In the genomic region with DNA sequence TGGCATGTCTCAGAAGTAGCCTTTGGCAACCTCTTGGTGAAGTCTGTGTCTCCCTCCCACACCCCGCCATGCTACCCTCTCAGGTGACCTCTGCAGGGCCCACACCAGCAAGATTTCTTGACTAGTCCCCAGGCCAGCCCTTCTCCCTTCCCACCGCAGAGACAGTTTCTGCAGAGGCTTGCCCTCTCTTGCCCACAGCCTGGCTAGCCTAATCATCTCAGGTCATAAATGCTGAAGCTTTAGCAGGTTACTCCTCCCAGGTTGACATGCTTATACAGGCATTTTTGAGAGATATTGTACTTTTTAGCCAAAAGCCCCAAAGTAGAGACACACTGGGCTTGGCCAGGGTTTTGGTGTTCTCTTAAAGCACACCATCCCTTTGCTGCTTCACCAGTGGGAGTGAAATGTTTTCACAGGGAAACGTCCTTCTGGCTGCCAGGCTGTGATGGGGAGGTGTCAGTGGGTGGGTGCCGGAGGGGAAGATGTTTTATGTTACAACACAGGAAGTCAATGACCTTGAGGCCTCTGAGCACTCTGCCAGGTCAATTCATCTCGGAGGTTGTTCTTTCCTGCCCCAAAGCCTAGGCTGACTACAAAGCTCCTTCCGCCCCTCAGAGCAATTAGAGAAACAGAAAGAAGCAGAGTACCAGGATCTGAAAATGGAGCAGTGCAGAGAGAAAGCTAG, we compare ENCODE assay signal across 1 cellular context.
TF ChIP-seq lines count a peak whose summit lies in the region.

No MANE protein-coding gene starts in this region.

TF ChIP-seq in WTC11, 78 proteins besides CTCF, POLR2A, EP300 and RAD21:
- no peak for TF ChIP-seq ARID4B (CRISPR knock-in tag; IDR thresholded peaks at IDR 0.05; ENCODE audit: borderline replicate concordance)
- no peak for TF ChIP-seq ZNF425 (CRISPR knock-in tag; conservative IDR thresholded peaks at IDR 0.05)
- TF ChIP-seq, protein P1, sequence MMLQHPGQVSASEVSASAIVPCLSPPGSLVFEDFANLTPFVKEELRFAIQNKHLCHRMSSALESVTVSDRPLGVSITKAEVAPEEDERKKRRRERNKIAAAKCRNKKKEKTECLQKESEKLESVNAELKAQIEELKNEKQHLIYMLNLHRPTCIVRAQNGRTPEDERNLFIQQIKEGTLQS (CRISPR knock-in tag; conservative IDR thresholded peaks at IDR 0.05), result no peak
- TF ChIP-seq ZNF317 (CRISPR knock-in tag; IDR thresholded peaks at IDR 0.05; ENCODE audit: borderline replicate concordance, low read depth), result no peak
- TF ChIP-seq CREB1 (CRISPR knock-in tag; IDR thresholded peaks at IDR 0.05), result no peak
- TF ChIP-seq TCF7 (CRISPR knock-in tag; IDR thresholded peaks at IDR 0.05; ENCODE audit: low read depth), result no peak
- no peak for TF ChIP-seq GRHL2 (CRISPR knock-in tag; IDR thresholded peaks at IDR 0.05; ENCODE audit: insufficient replicate concordance, severe bottlenecking)
- TF ChIP-seq JAZF1 (CRISPR knock-in tag; IDR thresholded peaks at IDR 0.05), result no peak
- TF ChIP-seq NFE2L1 (CRISPR knock-in tag; IDR thresholded peaks at IDR 0.05), result no peak
- TF ChIP-seq, protein P2, sequence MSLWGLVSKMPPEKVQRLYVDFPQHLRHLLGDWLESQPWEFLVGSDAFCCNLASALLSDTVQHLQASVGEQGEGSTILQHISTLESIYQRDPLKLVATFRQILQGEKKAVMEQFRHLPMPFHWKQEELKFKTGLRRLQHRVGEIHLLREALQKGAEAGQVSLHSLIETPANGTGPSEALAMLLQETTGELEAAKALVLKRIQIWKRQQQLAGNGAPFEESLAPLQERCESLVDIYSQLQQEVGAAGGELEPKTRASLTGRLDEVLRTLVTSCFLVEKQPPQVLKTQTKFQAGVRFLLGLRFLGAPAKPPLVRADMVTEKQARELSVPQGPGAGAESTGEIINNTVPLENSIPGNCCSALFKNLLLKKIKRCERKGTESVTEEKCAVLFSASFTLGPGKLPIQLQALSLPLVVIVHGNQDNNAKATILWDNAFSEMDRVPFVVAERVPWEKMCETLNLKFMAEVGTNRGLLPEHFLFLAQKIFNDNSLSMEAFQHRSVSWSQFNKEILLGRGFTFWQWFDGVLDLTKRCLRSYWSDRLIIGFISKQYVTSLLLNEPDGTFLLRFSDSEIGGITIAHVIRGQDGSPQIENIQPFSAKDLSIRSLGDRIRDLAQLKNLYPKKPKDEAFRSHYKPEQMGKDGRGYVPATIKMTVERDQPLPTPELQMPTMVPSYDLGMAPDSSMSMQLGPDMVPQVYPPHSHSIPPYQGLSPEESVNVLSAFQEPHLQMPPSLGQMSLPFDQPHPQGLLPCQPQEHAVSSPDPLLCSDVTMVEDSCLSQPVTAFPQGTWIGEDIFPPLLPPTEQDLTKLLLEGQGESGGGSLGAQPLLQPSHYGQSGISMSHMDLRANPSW (CRISPR knock-in tag; conservative IDR thresholded peaks at IDR 0.05; ENCODE audit: low read depth), result no peak
- TF ChIP-seq NFATC4 (CRISPR knock-in tag; IDR thresholded peaks at IDR 0.05), result no peak
TF ChIP-seq in WTC11: peak in this region for 0.
